In the genomic region with DNA sequence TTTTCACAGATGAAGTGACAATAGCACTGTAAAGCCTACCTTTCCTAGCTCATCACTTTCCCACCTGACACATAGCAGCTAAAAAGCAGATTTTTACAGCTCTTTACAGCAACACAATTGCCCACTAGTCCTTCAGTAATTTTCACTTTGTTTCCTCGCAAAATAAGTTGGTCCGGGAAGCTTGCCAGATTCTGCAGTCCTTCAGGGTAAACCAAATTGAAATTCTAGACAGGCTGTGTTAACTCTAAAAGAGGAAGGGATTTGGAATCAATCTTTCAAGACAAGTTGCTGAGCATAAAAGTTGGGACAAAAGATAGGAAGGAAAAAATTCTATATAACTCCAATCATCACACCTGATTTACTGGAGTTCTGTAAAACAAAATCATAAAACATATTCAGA, we compare ENCODE assay signal across 16 cellular contexts. TPM values are rescaled to one million over a fixed set of nuclear protein-coding genes. Genes with fewer than 3 reads are reported as not detected.
A peak's percentile ranks its signal among the peaks of the same experiment; 100 is the strongest.
DNase-seq lines count a peak whose midpoint lies in the region; ATAC-seq and TF ChIP-seq lines count a peak whose summit lies in the region.
"Had no signal": no experiment of that assay in that cellular context is flagged by ENCODE, and none has a peak within 500 bp of the region (broad histone marks: within the 10 kb centered on the region; RNA-seq: fewer than 3 reads in every experiment).

No MANE protein-coding gene starts in this region.

- H3K27me3 ChIP-seq in IMR-90 (ENCODE audit: control insufficient read depth, insufficient read depth, low read length) (no peaks in the 10 kb centered on the region), SJCRH30 (no peaks in the 10 kb centered on the region), fibroblast of lung (ENCODE audit: control insufficient read depth, insufficient read depth, low read length) (no peaks in the 10 kb centered on the region), Caco-2 (replicated peaks; ENCODE audit: control insufficient read depth, insufficient read depth, low read length) (no peaks in the 10 kb centered on the region)
- H3K27me3 ChIP-seq: body of pancreas had no signal

- H3K9ac ChIP-seq in IMR-90 (ENCODE audit: low read depth, low read length): no peak overlapping the region
- H3K9ac ChIP-seq in fibroblast of lung (ENCODE audit: insufficient read depth, low read length): no peak overlapping the region

- in situ Hi-C loops in IMR-90 (cut with MboI; ENCODE audit: low sequenced_read_pairs): no loop called here

- no peaks in the 10 kb centered on the region for H3K79me2 ChIP-seq in fibroblast of lung (ENCODE audit: control insufficient read depth, insufficient read depth, low read length)

- H3K14ac ChIP-seq in IMR-90 (replicated peaks; ENCODE audit: low read depth, low read length): no peak overlapping the region

- H4K20me1 ChIP-seq in IMR-90 (ENCODE audit: insufficient read depth, low read length) (no peaks in the 10 kb centered on the region), fibroblast of lung (ENCODE audit: control insufficient read depth, extremely low read depth, insufficient read depth, low read length) (no peaks in the 10 kb centered on the region)

- peak overlapping the region; percentile 52; the same call in 1 of the 3 replicates for H2BK15ac ChIP-seq in IMR-90 (ENCODE audit: low read depth, low read length)

- no peak overlapping the region for H3K56ac ChIP-seq in IMR-90 (ENCODE audit: extremely low read depth, insufficient read depth, low read length)

- H3K27ac ChIP-seq in IMR-90 (ENCODE audit: insufficient read depth, low read length) (no peak overlapping the region), SJCRH30 (no peak overlapping the region), fibroblast of lung (ENCODE audit: insufficient read depth, low read length) (no peak overlapping the region)
- H3K27ac ChIP-seq: body of pancreas, epithelial cell of prostate had no signal

- TF ChIP-seq CTCF in IMR-90 (conservative IDR thresholded peaks at IDR 0.05; ENCODE audit: low read depth, low read length) (no peak), fibroblast of lung (conservative IDR thresholded peaks at IDR 0.05 in 1 of 2, IDR thresholded peaks at IDR 0.05 in 1 of 2; ENCODE audit: low read depth in 1 of 2, low read length in 2 of 2) (no peak), Caco-2 (IDR thresholded peaks at IDR 0.05; ENCODE audit: insufficient read depth in 1 of 2, low read depth in 1 of 2, low read length in 1 of 2, severe bottlenecking in 1 of 2, unreplicated experiment in 1 of 2) (no peak)

- no peaks in the 10 kb centered on the region for H3K9me3 ChIP-seq in IMR-90 (ENCODE audit: control insufficient read depth, insufficient read depth, low read length)
- no peaks in the 10 kb centered on the region for H3K9me3 ChIP-seq in SJCRH30 (replicated peaks)
- no peaks in the 10 kb centered on the region for H3K9me3 ChIP-seq in fibroblast of lung (ENCODE audit: control insufficient read depth, insufficient read depth, low read depth, low read length)
- no peaks in the 10 kb centered on the region for H3K9me3 ChIP-seq in Caco-2
- H3K9me3 ChIP-seq: body of pancreas had no signal

- no peak overlapping the region for H2BK5ac ChIP-seq in IMR-90 (ENCODE audit: low read depth, low read length, poor library complexity, severe bottlenecking)

- peak overlapping the region; percentile 25; the same call in 1 of the 2 replicates for H2BK120ac ChIP-seq in IMR-90 (ENCODE audit: low read depth, low read length)

- H3K9me1 ChIP-seq in IMR-90 (ENCODE audit: insufficient read depth, low read length): 0 out of 2 replicates have a peak, but pooled peaks cover 3% of the 10 kb centered on the region

- dilution Hi-C loops in IMR-90 (cut with HindIII; ENCODE audit: low sequenced_read_pairs, unreplicated experiment): no loop called here

- no peak overlapping the region for H3K4ac ChIP-seq in IMR-90 (ENCODE audit: low read depth, low read length)

- no peak overlapping the region for H3K18ac ChIP-seq in IMR-90 (ENCODE audit: low read depth, low read length)

- H3K36me3 ChIP-seq in IMR-90 (ENCODE audit: control insufficient read depth, insufficient read depth, low read length) (no peaks in the 10 kb centered on the region), SJCRH30 (no peaks in the 10 kb centered on the region), fibroblast of lung (ENCODE audit: control insufficient read depth, insufficient read depth, low read length) (no peaks in the 10 kb centered on the region), Caco-2 (ENCODE audit: control insufficient read depth, insufficient read depth, low read length) (no peaks in the 10 kb centered on the region)

- POLR2A ChIA-PET in IMR-90 (lab: Charles Lee; ENCODE audit: unreplicated experiment): no interaction called here
- POLR2A ChIA-PET in Caco-2 (lab: Charles Lee): no interaction called here

- H3K4me3 ChIP-seq in IMR-90 (ENCODE audit: insufficient read depth, low read depth, low read length): no peak overlapping the region
- H3K4me3 ChIP-seq in SJCRH30: no peak overlapping the region
- no peak overlapping the region for H3K4me3 ChIP-seq in fibroblast of lung (replicated peaks in 1 of 4; ENCODE audit: control extremely low read depth in 1 of 4, insufficient read depth in 1 of 4, low read depth in 3 of 4, low read length in 4 of 4)
- no peak overlapping the region for H3K4me3 ChIP-seq in Caco-2 (ENCODE audit: low read depth, low read length)
- H3K4me3 ChIP-seq: body of pancreas had no signal

- TF ChIP-seq RAD21 in IMR-90 (IDR thresholded peaks at IDR 0.05; ENCODE audit: low read length): no peak

- DNase-seq in IMR-90: peak; percentile 71
- peak; percentile 20 to 44 for DNase-seq in SJCRH30
- DNase-seq in fibroblast of lung (ENCODE audit: low read depth in 2 of 2): peak; percentile 52 to 80
- peak; percentile 46 for DNase-seq in pons (ENCODE audit: low spot score)
- no peak for DNase-seq in Caco-2
- DNase-seq in KG1 (lab: John Stamatoyannopoulos, UW): no peak
- DNase-seq in cerebellar nuclear complex (lab: John Stamatoyannopoulos, UW): no peak
- DNase-seq: activated CD4-positive, CD25-positive, alpha-beta regulatory T cell treated with anti-CD3 and anti-CD28 coated beads, Interleukin-2, amount 50 U/mL, for 72 hours; activated T-cell treated with anti-CD3 and anti-CD28 coated beads, Interleukin-2, amount 50 U/mL, for 48 hours; naive thymus-derived CD8-positive, alpha-beta T cell; NCI-H2029; SW 1271 had no signal

- H2AK5ac ChIP-seq in IMR-90 (ENCODE audit: low read depth, low read length): no peak overlapping the region

- H3K36me3 Mint-ChIP-seq in Caco-2 (ENCODE audit: insufficient read depth, unreplicated experiment): no peaks in the 10 kb centered on the region
- H3K36me3 Mint-ChIP-seq: naive thymus-derived CD8-positive, alpha-beta T cell had no signal

- H4K8ac ChIP-seq in IMR-90 (ENCODE audit: low read depth in 2 of 2, low read length in 2 of 2): no peak overlapping the region

- peak; percentile 70 for ATAC-seq in IMR-90 (ENCODE audit: low read depth)
- ATAC-seq in GM18907 (IDR thresholded peaks at IDR 0.05; ENCODE audit: unreplicated experiment): no peak
- ATAC-seq: body of pancreas; naive thymus-derived CD8-positive, alpha-beta T cell had no signal

- no CpG with 5 or more reads among the region's 2 CpGs for WGBS in IMR-90 (ENCODE audit: extremely low coverage in 2 of 2, insufficient read length in 1 of 2), 2 experiments

- H3K9me3 Mint-ChIP-seq in Caco-2 (ENCODE audit: unreplicated experiment): no peaks in the 10 kb centered on the region

- no peak overlapping the region for H4K5ac ChIP-seq in IMR-90 (ENCODE audit: low read depth, low read length)

- no peak overlapping the region for H2AK9ac ChIP-seq in IMR-90 (replicated peaks; ENCODE audit: low read depth, low read length, poor library complexity)

- H3K4me2 ChIP-seq in IMR-90 (ENCODE audit: low read depth, low read length) (no peak overlapping the region), fibroblast of lung (ENCODE audit: extremely low read depth, insufficient read depth, low read length) (peak overlapping the region; percentile 8)

- intact Hi-C loops in IMR-90 (cut with micrococcal nuclease) (no loop called here), Caco-2 (cut with micrococcal nuclease; ENCODE audit: unreplicated experiment) (no loop called here)

- H3K23ac ChIP-seq in IMR-90 (ENCODE audit: low read depth, low read length): no peak overlapping the region

- H2BK20ac ChIP-seq in IMR-90 (ENCODE audit: low read depth, low read length): no peak overlapping the region

- CTCF ChIA-PET in IMR-90 (lab: Yijun Ruan, JAX) (interaction anchor here (0.7 to 1.6 kb wide), 3 partner anchors 8 to 357 kb away, joined by 3 to 4 read pairs (median 3); a partner anchor contains a TSS), Caco-2 (lab: Charles Lee) (no interaction called here)

- no peak for TF ChIP-seq POLR2A in IMR-90 (IDR thresholded peaks at IDR 0.05; ENCODE audit: low read depth, low read length)

- no peak overlapping the region for H4K91ac ChIP-seq in IMR-90 (ENCODE audit: insufficient read depth, low read depth, low read length)

- no peak overlapping the region for H3K27ac Mint-ChIP-seq in Caco-2 (ENCODE audit: unreplicated experiment)
- H3K27ac Mint-ChIP-seq: CD14-positive monocyte had no signal

- H3K4me3 Mint-ChIP-seq in Caco-2 (ENCODE audit: unreplicated experiment): no peak overlapping the region
- H3K4me3 Mint-ChIP-seq: CD14-positive monocyte; naive thymus-derived CD8-positive, alpha-beta T cell had no signal

- peaks cover 3% of the 10 kb centered on the region for H3K4me1 ChIP-seq in IMR-90 (ENCODE audit: control insufficient read depth, insufficient read depth, low read length)
- H3K4me1 ChIP-seq in SJCRH30: no peaks in the 10 kb centered on the region; the same call in 1 of the 2 replicates
- peaks cover 6% of the 10 kb centered on the region for H3K4me1 ChIP-seq in fibroblast of lung (ENCODE audit: control insufficient read depth, extremely low read depth, insufficient read depth, low read length)
- no peaks in the 10 kb centered on the region for H3K4me1 ChIP-seq in Caco-2
- H3K4me1 ChIP-seq: body of pancreas had no signal

- no peak overlapping the region for H2AFZ ChIP-seq in IMR-90 (replicated peaks; ENCODE audit: low read length, poor library complexity)
- no peak overlapping the region for H2AFZ ChIP-seq in fibroblast of lung (ENCODE audit: low read length)

- no TSS peak for BruUV-seq in IMR-90 (replicated peaks; lab: Mats Ljungman, UMichigan)
- BruUV-seq in Caco-2 (replicated peaks; lab: Mats Ljungman, UMichigan): no TSS peak

- no peaks in the 10 kb centered on the region for H3K4me1 Mint-ChIP-seq in Caco-2 (ENCODE audit: low read depth, unreplicated experiment)
- H3K4me1 Mint-ChIP-seq: naive thymus-derived CD8-positive, alpha-beta T cell had no signal

- H3K79me1 ChIP-seq in IMR-90 (ENCODE audit: low read depth in 1 of 2, low read length in 2 of 2): no peaks in the 10 kb centered on the region

- H3K27me3 Mint-ChIP-seq in Caco-2 (ENCODE audit: insufficient read depth, unreplicated experiment): peaks cover 13% of the 10 kb centered on the region
- H3K27me3 Mint-ChIP-seq: naive thymus-derived CD8-positive, alpha-beta T cell had no signal

RNA-seq across cellular contexts. Expression of a gene that starts 8.7 kb away (rescaled TPM):
- total RNA-seq in IMR-90 (2012; rRNA removed) (0.18 and 0.28 TPM in 2 replicates), fibroblast of lung (1.5 and 3.0 TPM in 2 replicates), Caco-2 (2022) (not detected in 2 replicates)
- polyA plus RNA-seq in IMR-90 (2012; rRNA removed) (0.12 and 0.23 TPM in 2 replicates), fibroblast of lung (2.8 and 4.9 TPM in 2 replicates)
- polyA plus RNA-seq in IMR-90 (2012; cell fraction: cytosol; rRNA removed): 0.01 and 0.10 TPM in 2 replicates
- 0.10 TPM in 1 of 2 replicates, not detected in the other for polyA plus RNA-seq in IMR-90 (2012; cell fraction: nucleus; rRNA removed; ENCODE audit: low replicate concordance)
- not detected in 2 replicates for total RNA-seq in SJCRH30 (2014; rRNA removed; shearing (Covaris generic))
- polyA plus RNA-seq in fibroblast of lung (2012): 0.77 and 2.7 TPM in 2 replicates
- polyA minus RNA-seq in fibroblast of lung (ENCODE audit: low replicate concordance): 0.75 TPM in 1 of 2 replicates, not detected in the other
- total RNA-seq: naive thymus-derived CD8-positive, alpha-beta T cell had no signal
- polyA plus RNA-seq: CD14-positive monocyte had no signal

RNA-seq across cellular contexts. Expression of a gene that starts 33.2 kb away (rescaled TPM):
- total RNA-seq in IMR-90 (2012; rRNA removed) (21.9 and 26.3 TPM in 2 replicates), fibroblast of lung (26.5 and 30.9 TPM in 2 replicates), Caco-2 (2022) (7.3 and 12.3 TPM in 2 replicates)
- polyA plus RNA-seq in IMR-90 (2012; rRNA removed) (16.7 and 20.8 TPM in 2 replicates), fibroblast of lung (36.0 and 41.6 TPM in 2 replicates)
- 4.7 and 14.8 TPM in 2 replicates for polyA plus RNA-seq in IMR-90 (2012; cell fraction: cytosol; rRNA removed)
- 5.9 and 31.6 TPM in 2 replicates for polyA plus RNA-seq in IMR-90 (2012; cell fraction: nucleus; rRNA removed; ENCODE audit: low replicate concordance)
- 9.0 and 10.1 TPM in 2 replicates for total RNA-seq in SJCRH30 (2014; rRNA removed; shearing (Covaris generic))
- 27.1 and 31.7 TPM in 2 replicates for polyA plus RNA-seq in fibroblast of lung (2012)
- 5.2 and 19.6 TPM in 2 replicates for polyA minus RNA-seq in fibroblast of lung (ENCODE audit: low replicate concordance)
- total RNA-seq: naive thymus-derived CD8-positive, alpha-beta T cell had no signal
- polyA plus RNA-seq: naive thymus-derived CD8-positive, alpha-beta T cell had no signal

Comparison
In these comparisons a context has a peak if more than half of its experiments do, and no peak if none do; other contexts are left out.
1. DNase-seq: peak in IMR-90 (single experiment), SJCRH30 (2 of 2), fibroblast of lung (2 of 2) and pons (single experiment); none in Caco-2 (0 of 2), KG1 (single experiment) and cerebellar nuclear complex (0 of 2).